ENCODE assay signal across 8 cellular contexts in the genomic region with DNA sequence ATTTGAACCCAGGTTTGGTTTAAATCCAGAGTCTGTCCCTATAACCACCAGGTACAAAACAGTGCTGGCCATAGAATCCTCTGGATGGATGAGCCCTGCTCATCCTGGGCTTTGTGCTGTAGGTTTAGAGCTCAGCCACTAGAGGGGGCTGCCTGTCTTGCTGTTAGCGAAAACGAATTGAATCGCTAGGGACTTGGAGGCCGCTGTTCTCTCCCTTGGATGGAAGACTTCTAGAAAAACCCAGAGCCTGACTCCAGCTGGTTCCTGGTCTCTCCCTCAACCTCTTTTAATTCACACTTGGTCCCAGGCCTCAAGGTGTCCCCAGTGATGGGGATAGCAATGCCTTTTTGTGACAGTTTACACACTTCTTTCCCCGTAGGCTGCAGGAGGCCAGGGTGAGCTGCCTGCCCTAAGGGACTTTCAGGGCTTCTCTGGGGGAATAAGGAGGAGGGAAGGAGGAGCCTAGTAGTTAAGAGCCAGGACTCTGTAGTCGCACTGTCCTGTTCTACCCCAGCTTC. TPM values are rescaled to one million over a fixed set of nuclear protein-coding genes. Genes with fewer than 3 reads are reported as not detected.
DNase-seq lines count a peak whose midpoint lies in the region; ATAC-seq and TF ChIP-seq lines count a peak whose summit lies in the region.

No MANE protein-coding gene starts in this region.

- 13 to 67% (median 23%) methylated on average over 1 to 6 of the region's 6 CpGs for WGBS in adrenal gland, 4 donors
- 22% methylated on average over 6 of the region's 6 CpGs for WGBS in right cardiac atrium

- intact Hi-C loops in adrenal gland (cut with DNase I), result no loop called here
- intact Hi-C loops in right cardiac atrium (cut with DNase I), result no loop called here
- intact Hi-C loops in sciatic nerve (cut with DNase I), result no loop called here

- H3K9me3 ChIP-seq in Loucy (ENCODE audit: insufficient read depth, low read depth, low read length) (no peaks in the 10 kb centered on the region), adrenal gland (replicated peaks in 1 of 3) (no peaks in the 10 kb centered on the region), right cardiac atrium (ENCODE audit: control insufficient read depth, low read length) (no peaks in the 10 kb centered on the region)

- TF ChIP-seq CTCF in Loucy (conservative IDR thresholded peaks at IDR 0.05; ENCODE audit: low read length), result peak; percentile 71
- TF ChIP-seq CTCF in adrenal gland (IDR thresholded peaks at IDR 0.05), result peak; percentile 63 to 85 (median 75)

- no peaks in the 10 kb centered on the region for H3K4me1 ChIP-seq in Loucy (ENCODE audit: insufficient read depth, low read length, poor library complexity, severe bottlenecking)
- peaks cover 0 to 8% of the 10 kb centered on the region in 2 donors for H3K4me1 ChIP-seq in adrenal gland (replicated peaks in 1 of 2)
- peaks cover 3% of the 10 kb centered on the region for H3K4me1 ChIP-seq in right cardiac atrium (ENCODE audit: control insufficient read depth, insufficient read depth, low read length)

- H3K27ac ChIP-seq in adrenal gland (peak overlapping the region in 3 of 5 donors; percentile 32 to 78 (median 64)), right cardiac atrium (ENCODE audit: low read length) (no peak overlapping the region)

- H3K9ac ChIP-seq in Loucy (ENCODE audit: low read depth, low read length, poor library complexity, severe bottlenecking), result no peak overlapping the region

- no peaks in the 10 kb centered on the region for H3K27me3 ChIP-seq in Loucy (ENCODE audit: insufficient read depth, low read length, poor library complexity, severe bottlenecking)
- no peaks in the 10 kb centered on the region for H3K27me3 ChIP-seq in adrenal gland
- no peaks in the 10 kb centered on the region for H3K27me3 ChIP-seq in right cardiac atrium (ENCODE audit: control insufficient read depth, insufficient read depth)

- TF ChIP-seq POLR2A in adrenal gland (IDR thresholded peaks at IDR 0.05), result no peak

- H3K4me2 ChIP-seq in Loucy (ENCODE audit: low read depth, low read length, poor library complexity, severe bottlenecking), result no peak overlapping the region

- no peaks in the 10 kb centered on the region for H3K9me2 ChIP-seq in Loucy (replicated peaks; ENCODE audit: low read depth, low read length)

- peak overlapping the region; percentile 81 for H2AFZ ChIP-seq in Loucy (ENCODE audit: low read length)

- ATAC-seq in GM21526 (IDR thresholded peaks at IDR 0.05; ENCODE audit: low FRiP score, unreplicated experiment) (peak; percentile 87), right cardiac atrium (peak; percentile 81 to 88), sciatic nerve (peak; percentile 84), HG03045 (IDR thresholded peaks at IDR 0.05; ENCODE audit: unreplicated experiment) (no peak)

- H4K20me1 ChIP-seq in Loucy (ENCODE audit: insufficient read depth, low read length, poor library complexity, severe bottlenecking), result no peaks in the 10 kb centered on the region

- H3K79me2 ChIP-seq in Loucy (ENCODE audit: insufficient read depth, low read length), result no peaks in the 10 kb centered on the region

- no peaks in the 10 kb centered on the region for H3F3A ChIP-seq in Loucy (ENCODE audit: low read depth)

- DNase-seq in DMS79 treated with DMSO at 0.1 percent for 48 hours (lab: John Stamatoyannopoulos, UW) (peak; percentile 28), SK-N-DZ (ENCODE audit: low spot score) (peak; percentile 56), adrenal gland (peak; percentile 70 to 81 (median 73)), right cardiac atrium (peak; percentile 34 to 62 (median 59)), sciatic nerve (ENCODE audit: low spot score) (peak; percentile 76)

- H3K4me3 ChIP-seq in Loucy (ENCODE audit: low read length, poor library complexity, severe bottlenecking) (no peak overlapping the region), adrenal gland (no peak overlapping the region), right cardiac atrium (ENCODE audit: low read length) (no peak overlapping the region)

- H3K36me3 ChIP-seq in Loucy (ENCODE audit: insufficient read depth, low read length) (no peaks in the 10 kb centered on the region), adrenal gland (replicated peaks in 1 of 2) (no peaks in the 10 kb centered on the region)

RNA-seq across cellular contexts. Expression of a gene that starts 8.7 kb away (rescaled TPM):
- not detected in 2 replicates for polyA plus RNA-seq in SK-N-DZ (2014; cell fraction: cytosol; rRNA removed)
- polyA plus RNA-seq in SK-N-DZ (2014; cell fraction: nucleus; rRNA removed), result not detected in 2 replicates
- total RNA-seq in adrenal gland (under 1 TPM in 1 of 8 donors, not detected in 7; 0.25 TPM), right cardiac atrium (not detected), sciatic nerve (0.40 TPM)
- polyA plus RNA-seq in adrenal gland (under 1 TPM in 2 of 3 donors, not detected in 1; 0.34 to 0.80 TPM), right cardiac atrium (not detected)

RNA-seq across cellular contexts. Expression of a gene that starts 25.8 kb away (rescaled TPM):
- polyA plus RNA-seq in SK-N-DZ (2014; cell fraction: cytosol; rRNA removed), result not detected in 2 replicates
- not detected in 2 replicates for polyA plus RNA-seq in SK-N-DZ (2014; cell fraction: nucleus; rRNA removed)
- total RNA-seq in adrenal gland, result 1 to 10 TPM in 7 of 8 donors, under 1 TPM in 1; 0.74 to 10.0 (median 1.5) TPM
- polyA plus RNA-seq in adrenal gland, result 1 to 10 TPM; 1.8 to 6.2 (median 1.9) TPM
- not detected for total RNA-seq in right cardiac atrium
- polyA plus RNA-seq in right cardiac atrium, result 0.05 TPM
- total RNA-seq in sciatic nerve, result not detected
